18 cellular contexts compared by ENCODE assay signal in the genomic region with DNA sequence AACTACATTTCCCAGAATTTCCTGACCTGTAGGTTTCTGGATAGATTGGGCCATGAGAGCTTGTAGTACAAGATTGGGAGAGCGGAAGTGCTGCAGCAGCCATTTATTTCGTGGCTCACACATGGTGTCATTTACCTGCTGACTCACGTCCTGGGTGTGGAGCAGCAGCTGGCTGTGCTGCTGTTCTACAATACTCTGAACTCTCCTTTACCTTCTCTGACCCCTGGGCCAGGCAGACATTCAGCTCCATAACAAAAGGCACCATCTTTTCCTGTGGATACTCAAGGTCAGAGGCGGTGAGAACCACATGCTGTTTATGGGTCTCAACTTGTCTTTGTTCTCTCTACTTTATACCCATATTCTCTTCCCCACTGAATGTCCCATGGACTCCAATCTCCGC.
A peak's percentile ranks its signal among the peaks of the same experiment; 100 is the strongest.
DNase-seq lines count a peak whose midpoint lies in the region; ATAC-seq, FAIRE-seq and TF ChIP-seq lines count a peak whose summit lies in the region.
"Had no signal": no experiment of that assay in that cellular context is flagged by ENCODE, and none has a peak within 500 bp of the region (broad histone marks: within the 10 kb centered on the region; RNA-seq: fewer than 3 reads in every experiment).

No MANE protein-coding gene starts in this region.

- no peak for TF ChIP-seq CTCF in K562 (IDR thresholded peaks at IDR 0.05 in 2 of 3, conservative IDR thresholded peaks at IDR 0.05 in 1 of 3; ENCODE audit: insufficient read depth in 2 of 3, low read depth in 1 of 3, low read length in 3 of 3)
- TF ChIP-seq CTCF in A673 (conservative IDR thresholded peaks at IDR 0.05; ENCODE audit: low read depth, low read length): no peak
- no peak for TF ChIP-seq CTCF in right atrium auricular region (IDR thresholded peaks at IDR 0.05)

- no peaks in the 10 kb centered on the region for H3K36me3 ChIP-seq in K562 (ENCODE audit: control insufficient read depth, insufficient read depth, low read length)
- no peaks in the 10 kb centered on the region for H3K36me3 ChIP-seq in A673 (ENCODE audit: insufficient read depth, low read length, poor library complexity, severe bottlenecking)
- no peaks in the 10 kb centered on the region for H3K36me3 ChIP-seq in right atrium auricular region
- H3K36me3 ChIP-seq: stomach had no signal

- 6% methylated on average over 5 of the region's 5 CpGs for WGBS in K562 (ENCODE audit: insufficient coverage, low coverage, missing lambda C conversion rate)

- no peaks in the 10 kb centered on the region for H3K36me3 Mint-ChIP-seq in activated naive CD4-positive, alpha-beta T cell treated with anti-CD3 and anti-CD28 coated beads for 36 hours (ENCODE audit: low read depth)
- H3K36me3 Mint-ChIP-seq: natural killer cell treated with Interleukin-12 subunit alpha and Interleukin-12 subunit beta and Interleukin-15 and Interleukin-18, amount 100 ng/mL, for 72 hours had no signal

- no peaks in the 10 kb centered on the region for H4K20me1 ChIP-seq in K562 (replicated peaks; ENCODE audit: control insufficient read depth, insufficient read depth, low read length)

- H3K4me3 Mint-ChIP-seq in activated naive CD4-positive, alpha-beta T cell treated with anti-CD3 and anti-CD28 coated beads for 36 hours: no peak overlapping the region
- H3K4me3 Mint-ChIP-seq: natural killer cell treated with Interleukin-12 subunit alpha and Interleukin-12 subunit beta and Interleukin-15 and Interleukin-18, amount 100 ng/mL, for 72 hours; T-helper 17 cell had no signal

- ATAC-seq in K562: peak; percentile 92
- ATAC-seq: activated CD4-positive, CD25-positive, alpha-beta regulatory T cell treated with anti-CD3 and anti-CD28 coated beads, Interleukin-2, amount 50 U/mL, for 24 hours; natural killer cell treated with Interleukin-12 subunit alpha and Interleukin-12 subunit beta and Interleukin-15 and Interleukin-18, amount 100 ng/mL, for 72 hours; T-helper 17 cell had no signal

- POLR2A ChIA-PET in K562 (lab: Yijun Ruan, JAX): no interaction called here
- POLR2A ChIA-PET in A673 (lab: Charles Lee; ENCODE audit: low non-redundant PET): no interaction called here
- POLR2A ChIA-PET in HEK293T (lab: Yijun Ruan, JAX): no interaction called here

- H3K9me3 ChIP-seq in K562 (replicated peaks; ENCODE audit: control insufficient read depth, insufficient read depth, low read depth, low read length): no peaks in the 10 kb centered on the region
- H3K9me3 ChIP-seq in A673 (ENCODE audit: low read depth, low read length, poor library complexity, severe bottlenecking): no peaks in the 10 kb centered on the region
- H3K9me3 ChIP-seq in right atrium auricular region: no peaks in the 10 kb centered on the region
- H3K9me3 ChIP-seq: stomach had no signal

- H3K79me2 ChIP-seq in K562 (ENCODE audit: control insufficient read depth, insufficient read depth, low read length): no peaks in the 10 kb centered on the region

- H3K27ac ChIP-seq in K562 (ENCODE audit: extremely low read depth, low read depth, low read length) (peak overlapping the region; percentile 52), A673 (ENCODE audit: low read depth, low read length, poor library complexity, severe bottlenecking) (no peak overlapping the region), right atrium auricular region (no peak overlapping the region)
- H3K27ac ChIP-seq: dorsolateral prefrontal cortex, stomach had no signal

- DNase-seq in DMS53 treated with DMSO at 0.1 percent for 48 hours (lab: John Stamatoyannopoulos, UW; ENCODE audit: unreplicated experiment): peak; percentile 55
- DNase-seq in Jurkat, Clone E6-1 (ENCODE audit: low read depth, low spot score): peak; percentile 7
- peak; percentile 4 to 56 (median 17) for DNase-seq in K562 (ENCODE audit: extremely low read depth in 1 of 4, low spot score in 3 of 4)
- peak; percentile 34 for DNase-seq in kidney tubule cell (ENCODE audit: low spot score)
- no peak for DNase-seq in A673 (ENCODE audit: low spot score)
- no peak for DNase-seq in right atrium auricular region (ENCODE audit: low spot score)
- no peak for DNase-seq in activated naive CD4-positive, alpha-beta T cell treated with anti-CD3 and anti-CD28 coated beads for 36 hours
- DNase-seq in HEK293T (ENCODE audit: extremely low spot score): no peak
- DNase-seq: activated gamma-delta T cell, dorsolateral prefrontal cortex, MV-4-11, NCI-H2081, NCI-H69, stomach, T-helper 17 cell had no signal

- intact Hi-C loops in K562 (cut with micrococcal nuclease) (no loop called here), A673 (cut with micrococcal nuclease; ENCODE audit: unreplicated experiment) (no loop called here)
- intact Hi-C loops in activated naive CD4-positive, alpha-beta T cell treated with anti-CD3 and anti-CD28 coated beads for 36 hours (cut with micrococcal nuclease): no loop called here

- no peaks in the 10 kb centered on the region for H3K4me1 Mint-ChIP-seq in activated naive CD4-positive, alpha-beta T cell treated with anti-CD3 and anti-CD28 coated beads for 36 hours (ENCODE audit: low read depth)
- H3K4me1 Mint-ChIP-seq: T-helper 17 cell had no signal

- H3K4me3 ChIP-seq in Jurkat, Clone E6-1 (ENCODE audit: low read length): no peak overlapping the region
- H3K4me3 ChIP-seq in K562 (no peak overlapping the region), A673 (ENCODE audit: low read depth, low read length, poor library complexity, severe bottlenecking) (no peak overlapping the region), right atrium auricular region (no peak overlapping the region)
- H3K4me3 ChIP-seq: dorsolateral prefrontal cortex, stomach had no signal

- H3K4me1 ChIP-seq in K562 (replicated peaks in 1 of 2; ENCODE audit: control insufficient read depth in 2 of 2, insufficient read depth in 2 of 2, low read length in 2 of 2): peaks cover 0 to 11% of the 10 kb centered on the region in 2 experiments; a peak in 3 of 5 replicates
- no peaks in the 10 kb centered on the region for H3K4me1 ChIP-seq in A673 (ENCODE audit: insufficient read depth, low read length, poor library complexity, severe bottlenecking)
- no peaks in the 10 kb centered on the region for H3K4me1 ChIP-seq in right atrium auricular region
- H3K4me1 ChIP-seq: stomach had no signal

- no peak overlapping the region for H3K9ac ChIP-seq in K562 (ENCODE audit: insufficient read depth in 1 of 2, low read depth in 2 of 2, low read length in 2 of 2)

- BruUV-seq in K562 (replicated peaks; lab: Mats Ljungman, UMichigan): no TSS peak
- BruUV-seq in A673 (replicated peaks; lab: Mats Ljungman, UMichigan): no TSS peak

- no peak overlapping the region for H3K27ac Mint-ChIP-seq in activated naive CD4-positive, alpha-beta T cell treated with anti-CD3 and anti-CD28 coated beads for 36 hours
- H3K27ac Mint-ChIP-seq: natural killer cell treated with Interleukin-12 subunit alpha and Interleukin-12 subunit beta and Interleukin-15 and Interleukin-18, amount 100 ng/mL, for 72 hours; T-helper 17 cell had no signal

- TF ChIP-seq POLR2A in K562 (conservative IDR thresholded peaks at IDR 0.05): no peak

- no peak for FAIRE-seq in K562 (lab: Jason Lieb, UNC)
- FAIRE-seq: D721Med had no signal

- CTCF ChIA-PET in K562 (lab: Yijun Ruan, JAX; ENCODE audit: low intra/inter-chr PET ratio): no interaction called here
- CTCF ChIA-PET in A673 (lab: Charles Lee): no interaction called here
- CTCF ChIA-PET in activated naive CD4-positive, alpha-beta T cell treated with anti-CD3 and anti-CD28 coated beads for 36 hours (lab: Charles Lee): no interaction called here
- CTCF ChIA-PET in HEK293T (lab: Yijun Ruan, JAX): no interaction called here

- no peaks in the 10 kb centered on the region for H3K9me1 ChIP-seq in K562 (ENCODE audit: control insufficient read depth, insufficient read depth, low read length)

- H3K9me3 Mint-ChIP-seq in activated naive CD4-positive, alpha-beta T cell treated with anti-CD3 and anti-CD28 coated beads for 36 hours: no peaks in the 10 kb centered on the region

- no peak for TF ChIP-seq RAD21 in K562 (CRISPR knock-in tag; conservative IDR thresholded peaks at IDR 0.05 in 1 of 2, IDR thresholded peaks at IDR 0.05 in 1 of 2)

- H3K4me2 ChIP-seq in K562 (ENCODE audit: insufficient read depth, low read length): no peak overlapping the region

- in situ Hi-C loops in K562 (cut with MboI): no loop called here

- H2AFZ ChIP-seq in K562 (ENCODE audit: low read depth, low read length): peak overlapping the region; percentile 74

- H3K27me3 ChIP-seq in K562 (ENCODE audit: control insufficient read depth in 2 of 2, insufficient read depth in 2 of 2, low read length in 2 of 2) (no peaks in the 10 kb centered on the region), A673 (replicated peaks; ENCODE audit: insufficient read depth, low read depth, low read length, poor library complexity) (no peaks in the 10 kb centered on the region), right atrium auricular region (no peaks in the 10 kb centered on the region)
- H3K27me3 ChIP-seq: stomach had no signal

- no peaks in the 10 kb centered on the region for H3K27me3 Mint-ChIP-seq in activated naive CD4-positive, alpha-beta T cell treated with anti-CD3 and anti-CD28 coated beads for 36 hours (ENCODE audit: low read depth)
- H3K27me3 Mint-ChIP-seq: natural killer cell treated with Interleukin-12 subunit alpha and Interleukin-12 subunit beta and Interleukin-15 and Interleukin-18, amount 100 ng/mL, for 72 hours; T-helper 17 cell had no signal

- peak; percentile 42; the same call in 1 of the 2 replicates for TF ChIP-seq EP300 in K562 (IDR thresholded peaks at IDR 0.05; ENCODE audit: low read length)

TF ChIP-seq in K562, 482 proteins besides CTCF, POLR2A, EP300 and RAD21 (continues in another document):
- TF ChIP-seq SLC30A9 (CRISPR knock-in tag; IDR thresholded peaks at IDR 0.05) (no peak), ZNF224 (CRISPR knock-in tag; IDR thresholded peaks at IDR 0.05) (no peak), SRF (CRISPR knock-in tag; IDR thresholded peaks at IDR 0.05) (no peak), ZNF134 (CRISPR knock-in tag; conservative IDR thresholded peaks at IDR 0.05) (no peak), MAZ (CRISPR knock-in tag; conservative IDR thresholded peaks at IDR 0.05 in 1 of 2, IDR thresholded peaks at IDR 0.05 in 1 of 2) (0 out of 4 replicates have a peak, but pooled peaks of 1 of the 2 experiments have one; percentile 40), FIP1L1 (IDR thresholded peaks at IDR 0.05; ENCODE audit: low read depth, low read length, poor library complexity, severe bottlenecking) (no peak), TBP (optimal IDR thresholded peaks at IDR 0.05; ENCODE audit: low read depth, low read length) (no peak)

TF ChIP-seq in HEK293T, 16 proteins besides CTCF, POLR2A, EP300 and RAD21 (continues in another document):
- TF ChIP-seq NFRKB (IDR thresholded peaks at IDR 0.05) (no peak), L3MBTL2 (conservative IDR thresholded peaks at IDR 0.05) (no peak), FOXM1 (IDR thresholded peaks at IDR 0.05; ENCODE audit: borderline replicate concordance) (no peak), LEF1 (IDR thresholded peaks at IDR 0.05; ENCODE audit: borderline replicate concordance) (no peak), FOXK2 (IDR thresholded peaks at IDR 0.05) (no peak)

Comparison
In these comparisons a context has a peak if more than half of its experiments do, and no peak if none do; other contexts are left out.
1. DNase-seq: peak in DMS53 treated with DMSO at 0.1 percent for 48 hours (single experiment), Jurkat, Clone E6-1 (single experiment), K562 (4 of 4) and kidney tubule cell (single experiment); none in A673 (single experiment), right atrium auricular region (single experiment), activated naive CD4-positive, alpha-beta T cell treated with anti-CD3 and anti-CD28 coated beads for 36 hours (single experiment) and HEK293T (single experiment).